Comparison of ENCODE assay signal across 7 cellular contexts in the genomic region with DNA sequence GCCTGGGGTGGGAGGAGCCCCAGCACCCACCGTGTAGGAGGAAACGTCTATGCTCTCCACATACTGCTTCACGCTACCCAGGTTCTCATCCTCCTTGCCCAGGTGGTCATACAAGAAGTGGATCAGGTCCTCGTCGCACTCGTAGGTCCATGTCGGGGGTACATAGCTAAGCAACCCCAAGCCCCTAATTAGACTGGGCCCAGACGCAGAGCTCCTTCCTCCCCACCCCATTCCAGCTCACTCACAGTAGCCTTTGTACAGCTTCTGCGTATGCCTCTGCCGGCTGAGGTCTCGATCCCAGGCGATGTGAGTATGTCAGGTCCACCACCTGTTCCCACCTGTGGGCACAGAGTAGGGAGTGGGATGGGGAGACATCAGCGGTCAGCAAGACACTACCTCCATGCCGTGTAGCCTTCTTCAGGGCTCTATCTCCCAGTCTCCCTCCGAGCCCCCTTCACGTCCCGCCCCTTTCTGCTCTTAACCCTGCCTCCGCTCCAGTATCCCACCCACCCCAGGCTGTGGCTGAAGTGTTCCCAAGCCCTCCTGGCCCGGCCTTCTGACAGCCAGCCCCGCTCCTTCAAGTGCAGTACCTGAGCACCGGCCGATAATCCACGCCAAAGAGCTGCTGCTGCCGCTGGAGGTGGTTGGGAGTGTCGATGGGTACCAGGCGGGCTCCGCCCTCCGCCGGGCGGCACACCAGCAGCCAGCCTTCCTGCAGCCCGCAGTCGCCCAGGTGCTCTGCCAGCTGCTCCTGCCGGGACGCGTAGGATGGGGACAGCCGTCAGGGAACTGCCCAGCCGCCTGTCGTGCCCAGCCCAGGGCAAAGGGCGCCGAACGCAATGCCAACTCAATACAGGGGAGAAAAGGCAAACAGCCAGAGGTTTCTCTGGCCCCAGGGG. TPM values are rescaled to one million over a fixed set of nuclear protein-coding genes. Genes with fewer than 3 reads are reported as not detected.
DNase-seq lines count a peak whose midpoint lies in the region; ATAC-seq, FAIRE-seq and TF ChIP-seq lines count a peak whose summit lies in the region.

No MANE protein-coding gene starts in this region.

- H3K27ac Mint-ChIP-seq in activated naive CD8-positive, alpha-beta T cell treated with anti-CD3 and anti-CD28 coated beads for 36 hours: peak overlapping the region; percentile 54

- no peak for TF ChIP-seq POLR2A in GM12892 (IDR thresholded peaks at IDR 0.05; ENCODE audit: low read depth, low read length)

- FAIRE-seq in GM12892 (lab: Jason Lieb, UNC): peak; percentile 30

- H3K9me3 Mint-ChIP-seq in activated naive CD8-positive, alpha-beta T cell treated with anti-CD3 and anti-CD28 coated beads for 36 hours: no peaks in the 10 kb centered on the region

- H3K36me3 Mint-ChIP-seq in activated naive CD8-positive, alpha-beta T cell treated with anti-CD3 and anti-CD28 coated beads for 36 hours: peaks cover 13% of the 10 kb centered on the region

- H3K27ac ChIP-seq in skin epidermis: peak overlapping the region; percentile 27 to 94 (median 90)

- H3K4me3 ChIP-seq in iPS-11a (ENCODE audit: low read depth, low read length) (peak overlapping the region; percentile 57), skin epidermis (peak overlapping the region; percentile 89 to 100 (median 93))

- H3K4me1 Mint-ChIP-seq in activated naive CD8-positive, alpha-beta T cell treated with anti-CD3 and anti-CD28 coated beads for 36 hours: peaks cover 32% of the 10 kb centered on the region

- no peak for ATAC-seq in HG03159 (IDR thresholded peaks at IDR 0.05; ENCODE audit: unreplicated experiment)

- peak overlapping the region; percentile 82 for H3K4me3 Mint-ChIP-seq in activated naive CD8-positive, alpha-beta T cell treated with anti-CD3 and anti-CD28 coated beads for 36 hours

- DNase-seq in GM12892 (ENCODE audit: insufficient read length) (no peak), NCI-H226 (peak; percentile 11), islet precursor cell (no peak)
- peak; percentile 43 for DNase-seq in activated naive CD8-positive, alpha-beta T cell treated with anti-CD3 and anti-CD28 coated beads for 36 hours

- no peaks in the 10 kb centered on the region for H3K27me3 Mint-ChIP-seq in activated naive CD8-positive, alpha-beta T cell treated with anti-CD3 and anti-CD28 coated beads for 36 hours

RNA-seq across cellular contexts. Expression of gene HECTD3, which starts 0.9 kb away (rescaled TPM):
- 15.6 TPM for polyA plus RNA-seq in GM12892 (2012; ENCODE audit: missing spikeins)
- 10 to 100 TPM; 23.4 to 23.5 TPM for total RNA-seq in activated naive CD8-positive, alpha-beta T cell treated with anti-CD3 and anti-CD28 coated beads for 36 hours

RNA-seq across cellular contexts. Expression of gene UROD, which starts 1.8 kb away (rescaled TPM):
- 64.0 TPM for polyA plus RNA-seq in GM12892 (2012; ENCODE audit: missing spikeins)
- 100 to 1,000 TPM; 158 to 164 TPM for total RNA-seq in activated naive CD8-positive, alpha-beta T cell treated with anti-CD3 and anti-CD28 coated beads for 36 hours

RNA-seq across cellular contexts. Expression of gene EIF2B3, which starts 23.8 kb away (rescaled TPM):
- 36.3 TPM for polyA plus RNA-seq in GM12892 (2012; ENCODE audit: missing spikeins)
- total RNA-seq in activated naive CD8-positive, alpha-beta T cell treated with anti-CD3 and anti-CD28 coated beads for 36 hours: 10 to 100 TPM; 50.4 to 50.8 TPM

Comparison
In these comparisons a context has a peak if more than half of its experiments do, and no peak if none do; other contexts are left out.
1. DNase-seq: peak in NCI-H226 (single experiment) and activated naive CD8-positive, alpha-beta T cell treated with anti-CD3 and anti-CD28 coated beads for 36 hours (single experiment); none in GM12892 (single experiment) and islet precursor cell (single experiment).